In genomic region chr1:206590025-206590834, GRCh38 we compare ENCODE assay signal across 10 cellular contexts. TPM values are rescaled to one million over a fixed set of nuclear protein-coding genes. Genes with fewer than 3 reads are reported as not detected.
DNase-seq lines count a peak whose midpoint lies in the region; ATAC-seq, FAIRE-seq and TF ChIP-seq lines count a peak whose summit lies in the region.
"Had no signal": no experiment of that assay in that cellular context is flagged by ENCODE, and none has a peak within 500 bp of the region (broad histone marks: within the 10 kb centered on the region; RNA-seq: fewer than 3 reads in every experiment).

No MANE protein-coding gene starts in this region.

- no peak overlapping the region for H3K4me2 ChIP-seq in hepatocyte

- H4K20me1 ChIP-seq in hepatocyte (ENCODE audit: insufficient read depth, poor library complexity, severe bottlenecking) = no peaks in the 10 kb centered on the region

- DNase-seq in DMS53 (lab: John Stamatoyannopoulos, UW) = peak; percentile 52
- DNase-seq in DMS53 treated with DMSO at 0.1 percent for 48 hours (lab: John Stamatoyannopoulos, UW; ENCODE audit: unreplicated experiment) = no peak
- peak; percentile 94 for DNase-seq in HPDE6-E6E7 (ENCODE audit: extremely low spot score)
- peak; percentile 61 for DNase-seq in activated T-cell treated with anti-CD3 and anti-CD28 coated beads for 4 hours
- DNase-seq in hepatocyte (ENCODE audit: low spot score) = no peak
- peak; percentile 49 for DNase-seq in urothelium cell line (ENCODE audit: low spot score)
- no peak for DNase-seq in Right ventricle myocardium inferior (ENCODE audit: missing footprints)

- no peaks in the 10 kb centered on the region for H3K79me2 ChIP-seq in hepatocyte

- intact Hi-C loops in Right ventricle myocardium inferior (cut with DNase I) = no loop called here

- TF ChIP-seq CTCF in hepatocyte (IDR thresholded peaks at IDR 0.05; ENCODE audit: poor library complexity) = peak; percentile 42

- H3K9me2 ChIP-seq in hepatocyte (replicated peaks; ENCODE audit: insufficient read depth) = no peaks in the 10 kb centered on the region

- no peaks in the 10 kb centered on the region for H3K9me3 ChIP-seq in hepatocyte (ENCODE audit: low read depth)

- 61% methylated on average over 8 of the region's 8 CpGs for WGBS in hepatocyte (ENCODE audit: low lambda C conversion rate, missing lambda C conversion rate)

- H2AFZ ChIP-seq in hepatocyte = no peak overlapping the region

- no peaks in the 10 kb centered on the region for H3K27me3 ChIP-seq in hepatocyte

- ATAC-seq in Right ventricle myocardium inferior (no peak), GM18909 (IDR thresholded peaks at IDR 0.05; ENCODE audit: poor library complexity, unreplicated experiment) (no peak)

- no peak overlapping the region for H3K4me3 ChIP-seq in hepatocyte

- H3K4me1 ChIP-seq in hepatocyte (ENCODE audit: insufficient read depth) = no peaks in the 10 kb centered on the region

- no peak overlapping the region for H3K27ac ChIP-seq in hepatocyte

- no peaks in the 10 kb centered on the region for H3K36me3 ChIP-seq in hepatocyte (replicated peaks; ENCODE audit: insufficient read depth, low read depth)

- no peak for FAIRE-seq in urothelium cell line (lab: Jason Lieb, UNC)
- FAIRE-seq: A204.1, colon had no signal

RNA-seq across cellular contexts. Expression of gene EIF2D, which starts 22.0 kb away (rescaled TPM):
- total RNA-seq in hepatocyte = 30.1 and 40.4 TPM in 2 replicates
- polyA plus RNA-seq in hepatocyte = 25.7 and 27.7 TPM in 2 replicates
- total RNA-seq in Right ventricle myocardium inferior = 26.0 TPM

RNA-seq across cellular contexts. Expression of gene DYRK3, which starts 45.1 kb away (rescaled TPM):
- total RNA-seq in hepatocyte (4.6 and 6.2 TPM in 2 replicates), Right ventricle myocardium inferior (21.9 TPM)
- 5.8 and 8.9 TPM in 2 replicates for polyA plus RNA-seq in hepatocyte

Comparison
In these comparisons a context has a peak if more than half of its experiments do, and no peak if none do; other contexts are left out.
1. DNase-seq: peak in DMS53 (single experiment), HPDE6-E6E7 (single experiment), activated T-cell treated with anti-CD3 and anti-CD28 coated beads for 4 hours (single experiment) and urothelium cell line (single experiment); none in DMS53 treated with DMSO at 0.1 percent for 48 hours (single experiment), hepatocyte (single experiment) and Right ventricle myocardium inferior (single experiment).